In the genomic region with DNA sequence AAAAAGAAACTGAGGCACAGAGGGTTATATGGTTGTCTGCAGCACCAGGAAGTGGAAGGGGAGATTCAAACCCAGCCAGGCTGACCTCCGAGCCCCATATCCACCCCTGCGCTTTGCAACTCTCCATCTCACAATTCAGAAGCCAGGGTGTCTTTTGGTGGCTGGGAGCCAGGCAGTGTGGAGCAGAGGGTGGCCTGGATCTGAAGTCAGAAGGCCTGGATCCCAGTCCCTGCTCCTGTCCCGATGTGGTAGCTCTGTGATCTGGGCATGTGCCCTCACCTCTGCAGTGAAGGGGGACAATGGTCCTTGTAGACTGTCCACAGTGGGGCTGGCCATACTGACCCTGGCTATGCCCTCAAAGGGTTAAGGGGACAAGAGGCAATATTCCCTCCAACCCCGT, we compare ENCODE assay signal across 27 cellular contexts. TPM values are rescaled to one million over a fixed set of nuclear protein-coding genes. Genes with fewer than 3 reads are reported as not detected.
A peak's percentile ranks its signal among the peaks of the same experiment; 100 is the strongest.
DNase-seq lines count a peak whose midpoint lies in the region; ATAC-seq, FAIRE-seq and TF ChIP-seq lines count a peak whose summit lies in the region.
"Had no signal": no experiment of that assay in that cellular context is flagged by ENCODE, and none has a peak within 500 bp of the region (broad histone marks: within the 10 kb centered on the region; RNA-seq: fewer than 3 reads in every experiment).

No MANE protein-coding gene starts in this region.

- H3K27ac ChIP-seq in BLaER1 (no peak overlapping the region), osteoblast (ENCODE audit: low read depth, low read length) (no peak overlapping the region)
- H3K27ac ChIP-seq: C4-2B, GM23248 had no signal

- H3K36me3 ChIP-seq in BLaER1 = no peaks in the 10 kb centered on the region
- no peaks in the 10 kb centered on the region for H3K36me3 ChIP-seq in bronchial epithelial cell (ENCODE audit: control insufficient read depth, insufficient read depth, low read length)
- H3K36me3 ChIP-seq in osteoblast (ENCODE audit: insufficient read depth, low read length) = no peaks in the 10 kb centered on the region
- H3K36me3 ChIP-seq: HAP-1 had no signal

- no peak overlapping the region for H3K4me3 ChIP-seq in BLaER1
- no peak overlapping the region for H3K4me3 ChIP-seq in bronchial epithelial cell (ENCODE audit: low read depth, low read length)
- no peak overlapping the region for H3K4me3 ChIP-seq in osteoblast (ENCODE audit: insufficient read depth, low read length)
- H3K4me3 ChIP-seq: GM23248, HAP-1 had no signal

- TF ChIP-seq CTCF in bronchial epithelial cell (IDR thresholded peaks at IDR 0.05; ENCODE audit: insufficient read depth, low read length, severe bottlenecking) (no peak), osteoblast (IDR thresholded peaks at IDR 0.05; ENCODE audit: extremely low read depth, low read depth, low read length) (no peak)

- H3K4me2 ChIP-seq in BLaER1 = peak overlapping the region; percentile 24
- no peak overlapping the region for H3K4me2 ChIP-seq in osteoblast (ENCODE audit: insufficient read depth, low read length)

- peak; percentile 86 for FAIRE-seq in bronchial epithelial cell (lab: Jason Lieb, UNC)
- FAIRE-seq: G401.6, GM12892, GM18507 had no signal

- H4K20me1 ChIP-seq in BLaER1 = no peaks in the 10 kb centered on the region
- no peaks in the 10 kb centered on the region for H4K20me1 ChIP-seq in osteoblast (ENCODE audit: insufficient read depth, low read length)

- DNase-seq in activated CD4-positive, alpha-beta memory T cell treated with anti-CD3 and anti-CD28 coated beads for 36 hours = peak; percentile 0
- DNase-seq in activated CD4-positive, alpha-beta memory T cell treated with anti-CD3 and anti-CD28 coated beads, Interleukin-2, amount 10 ng/mL, durations not matched to agents 7 days and 5 days = no peak
- DNase-seq in bronchial epithelial cell (ENCODE audit: low read depth) (no peak), osteoblast (ENCODE audit: insufficient read length, low spot score, missing footprints) (peak; percentile 3), SW480 (ENCODE audit: low spot score) (no peak), DMS 273 treated with DMSO at 0.1 percent for 48 hours (lab: John Stamatoyannopoulos, UW) (no peak)
- DNase-seq: 8988T; Calu3; CD8-positive, alpha-beta memory T cell; GM23248; MV-4-11; NCI-H1105 treated with DMSO at 0.1 percent for 48 hours; NCI-H2081; NCI-H2171; NCI-H345; NCI-H524; NCI-H774; NK-92 treated with Interleukin-12 subunit alpha and Interleukin-12 subunit beta, amount 100 ng/mL, for 24 hours had no signal

- H3K9me3 Mint-ChIP-seq in activated CD4-positive, alpha-beta memory T cell treated with anti-CD3 and anti-CD28 coated beads for 36 hours = no peaks in the 10 kb centered on the region
- no peaks in the 10 kb centered on the region for H3K9me3 Mint-ChIP-seq in activated CD4-positive, alpha-beta memory T cell treated with anti-CD3 and anti-CD28 coated beads, Interleukin-2, amount 10 ng/mL, durations not matched to agents 7 days and 5 days
- H3K9me3 Mint-ChIP-seq: IgD-negative memory B cell had no signal

- H3K4me3 Mint-ChIP-seq in activated CD4-positive, alpha-beta memory T cell treated with anti-CD3 and anti-CD28 coated beads for 36 hours = no peak overlapping the region
- H3K4me3 Mint-ChIP-seq in activated CD4-positive, alpha-beta memory T cell treated with anti-CD3 and anti-CD28 coated beads, Interleukin-2, amount 10 ng/mL, durations not matched to agents 7 days and 5 days = no peak overlapping the region
- H3K4me3 Mint-ChIP-seq: CD8-positive, alpha-beta memory T cell; IgD-negative memory B cell had no signal

- intact Hi-C loops in activated CD4-positive, alpha-beta memory T cell treated with anti-CD3 and anti-CD28 coated beads for 36 hours (cut with micrococcal nuclease) = no loop called here

- H3K9ac ChIP-seq in BLaER1 = no peak overlapping the region
- H3K9ac ChIP-seq: GM23248 had no signal

- no peaks in the 10 kb centered on the region for H3K36me3 Mint-ChIP-seq in activated CD4-positive, alpha-beta memory T cell treated with anti-CD3 and anti-CD28 coated beads for 36 hours
- no peaks in the 10 kb centered on the region for H3K36me3 Mint-ChIP-seq in activated CD4-positive, alpha-beta memory T cell treated with anti-CD3 and anti-CD28 coated beads, Interleukin-2, amount 10 ng/mL, durations not matched to agents 7 days and 5 days (ENCODE audit: low read depth)
- H3K36me3 Mint-ChIP-seq: CD8-positive, alpha-beta memory T cell; IgD-negative memory B cell had no signal

- H3K9me3 ChIP-seq in BLaER1 (no peaks in the 10 kb centered on the region), osteoblast (ENCODE audit: low read depth, low read length) (no peaks in the 10 kb centered on the region)
- H3K9me3 ChIP-seq: HAP-1 had no signal

- H3K4me1 ChIP-seq in BLaER1 (peaks cover 16% of the 10 kb centered on the region), osteoblast (ENCODE audit: insufficient read depth, low read length) (no peaks in the 10 kb centered on the region)
- H3K4me1 ChIP-seq: HAP-1 had no signal

- no peak for ATAC-seq in HG02981 (IDR thresholded peaks at IDR 0.05; ENCODE audit: unreplicated experiment)

- H3K27me3 ChIP-seq in BLaER1 (no peaks in the 10 kb centered on the region), bronchial epithelial cell (ENCODE audit: control insufficient read depth, insufficient read depth, low read length) (peaks cover 9% of the 10 kb centered on the region), osteoblast (ENCODE audit: insufficient read depth, low read length) (peaks cover 85% of the 10 kb centered on the region)

- POLR2A ChIA-PET in activated CD4-positive, alpha-beta memory T cell treated with anti-CD3 and anti-CD28 coated beads for 36 hours (lab: Charles Lee) = no interaction called here
- POLR2A ChIA-PET in activated CD4-positive, alpha-beta memory T cell treated with anti-CD3 and anti-CD28 coated beads, Interleukin-2, amount 10 ng/mL, durations not matched to agents 7 days and 5 days (lab: Charles Lee) = no interaction called here

- CTCF ChIA-PET in activated CD4-positive, alpha-beta memory T cell treated with anti-CD3 and anti-CD28 coated beads for 36 hours (lab: Charles Lee) = no interaction called here
- CTCF ChIA-PET in activated CD4-positive, alpha-beta memory T cell treated with anti-CD3 and anti-CD28 coated beads, Interleukin-2, amount 10 ng/mL, durations not matched to agents 7 days and 5 days (lab: Charles Lee) = no interaction called here

- H3K27ac Mint-ChIP-seq in activated CD4-positive, alpha-beta memory T cell treated with anti-CD3 and anti-CD28 coated beads for 36 hours = no peak overlapping the region
- no peak overlapping the region for H3K27ac Mint-ChIP-seq in activated CD4-positive, alpha-beta memory T cell treated with anti-CD3 and anti-CD28 coated beads, Interleukin-2, amount 10 ng/mL, durations not matched to agents 7 days and 5 days
- H3K27ac Mint-ChIP-seq: CD8-positive, alpha-beta memory T cell; IgD-negative memory B cell had no signal

- peaks cover 12% of the 10 kb centered on the region for H3K27me3 Mint-ChIP-seq in activated CD4-positive, alpha-beta memory T cell treated with anti-CD3 and anti-CD28 coated beads for 36 hours
- H3K27me3 Mint-ChIP-seq in activated CD4-positive, alpha-beta memory T cell treated with anti-CD3 and anti-CD28 coated beads, Interleukin-2, amount 10 ng/mL, durations not matched to agents 7 days and 5 days = peaks cover 20% of the 10 kb centered on the region

- no peak overlapping the region for H2AFZ ChIP-seq in osteoblast (ENCODE audit: low read length)
- H2AFZ ChIP-seq: GM23248 had no signal

- H3K79me2 ChIP-seq in osteoblast (ENCODE audit: insufficient read depth, low read length) = no peaks in the 10 kb centered on the region

- no peaks in the 10 kb centered on the region for H3K4me1 Mint-ChIP-seq in activated CD4-positive, alpha-beta memory T cell treated with anti-CD3 and anti-CD28 coated beads for 36 hours (ENCODE audit: low read depth)
- no peaks in the 10 kb centered on the region for H3K4me1 Mint-ChIP-seq in activated CD4-positive, alpha-beta memory T cell treated with anti-CD3 and anti-CD28 coated beads, Interleukin-2, amount 10 ng/mL, durations not matched to agents 7 days and 5 days
- H3K4me1 Mint-ChIP-seq: CD8-positive, alpha-beta memory T cell; IgD-negative memory B cell had no signal

RNA-seq across cellular contexts. Expression of a gene that starts 57.0 kb away (rescaled TPM):
- total RNA-seq in activated CD4-positive, alpha-beta memory T cell treated with anti-CD3 and anti-CD28 coated beads for 36 hours = not detected
- total RNA-seq in activated CD4-positive, alpha-beta memory T cell treated with anti-CD3 and anti-CD28 coated beads, Interleukin-2, amount 10 ng/mL, durations not matched to agents 7 days and 5 days = not detected
- total RNA-seq in bronchial epithelial cell = not detected in 2 replicates
- not detected in 2 replicates for total RNA-seq in osteoblast
- total RNA-seq: Calu3; CD8-positive, alpha-beta memory T cell; Daoy; GM23248 had no signal

Comparison
In these comparisons a context has a peak if more than half of its experiments do, and no peak if none do; other contexts are left out.
1. DNase-seq: peak in activated CD4-positive, alpha-beta memory T cell treated with anti-CD3 and anti-CD28 coated beads for 36 hours (single experiment) and osteoblast (single experiment); none in activated CD4-positive, alpha-beta memory T cell treated with anti-CD3 and anti-CD28 coated beads, Interleukin-2, amount 10 ng/mL, durations not matched to agents 7 days and 5 days (single experiment), bronchial epithelial cell (single experiment), SW480 (single experiment) and DMS 273 treated with DMSO at 0.1 percent for 48 hours (single experiment).